Comparison of ENCODE assay signal across 1 cellular context in genomic region chr15:82714026-82714425, GRCh38.
TF ChIP-seq lines count a peak whose summit lies in the region.

No MANE protein-coding gene starts in this region.

TF ChIP-seq in GM12878, 131 proteins besides CTCF, POLR2A, EP300 and RAD21 (continued from another document):
- TF ChIP-seq MLLT1 (IDR thresholded peaks at IDR 0.05) (no peak), ZNF217 (IDR thresholded peaks at IDR 0.05) (no peak), BHLHE40 (IDR thresholded peaks at IDR 0.05; ENCODE audit: borderline replicate concordance in 1 of 2, low read depth in 2 of 2, low read length in 1 of 2) (peak in 1 of 2 experiments; percentile 8; a peak in 1 of 4 replicates), CHD2 (IDR thresholded peaks at IDR 0.05; ENCODE audit: borderline replicate concordance, low read depth, low read length) (0 out of 2 replicates have a peak, but pooled peaks have one; percentile 30)
